In the genomic region with DNA sequence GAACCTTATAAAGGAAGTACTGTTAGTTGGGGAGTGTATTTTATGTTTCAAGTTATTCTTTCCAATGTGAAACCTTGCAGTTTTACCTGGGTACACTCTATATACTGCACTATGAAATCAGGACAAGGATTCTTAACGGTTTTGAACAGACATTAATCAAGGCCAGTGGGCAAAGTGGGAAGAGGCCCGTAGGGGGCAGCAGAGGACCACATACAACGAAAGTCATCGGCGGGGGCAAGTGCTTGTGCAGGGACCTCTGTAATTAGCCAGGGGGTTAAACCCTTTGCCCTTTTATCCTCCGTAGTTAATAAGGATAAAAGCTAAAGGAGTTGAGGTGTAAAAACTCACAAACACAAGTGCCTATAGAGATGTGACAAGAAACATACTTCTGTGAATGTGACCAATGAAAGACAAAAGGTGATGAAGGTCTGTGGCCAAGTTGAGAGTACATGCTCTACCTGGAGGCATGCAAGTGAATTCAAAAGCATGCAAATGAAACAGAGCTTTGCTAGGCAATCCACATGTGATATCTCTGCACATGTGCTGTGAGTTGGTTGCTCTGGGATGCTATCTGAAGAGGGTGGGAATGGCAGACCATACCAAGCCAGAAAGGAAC, we compare ENCODE assay signal across 8 cellular contexts.
DNase-seq lines count a peak whose midpoint lies in the region; ATAC-seq and TF ChIP-seq lines count a peak whose summit lies in the region.

No MANE protein-coding gene starts in this region.

- H3K27ac ChIP-seq in C4-2B: no peak overlapping the region
- H3K27ac ChIP-seq in tibial nerve: no peak overlapping the region

- TF ChIP-seq EP300 in tibial nerve (IDR thresholded peaks at IDR 0.05): no peak

- H3K4me3 Mint-ChIP-seq in neural crest cell: no peak overlapping the region

- ATAC-seq in GM19025 (IDR thresholded peaks at IDR 0.05; ENCODE audit: low read depth, unreplicated experiment) (peak; percentile 72), HG03108 (IDR thresholded peaks at IDR 0.05; ENCODE audit: unreplicated experiment) (peak; percentile 87)

- peaks cover 3% of the 10 kb centered on the region for H3K27me3 Mint-ChIP-seq in neural crest cell (ENCODE audit: low read depth)

- TF ChIP-seq CTCF in C4-2B (conservative IDR thresholded peaks at IDR 0.05) (peak; percentile 93), neural crest cell (conservative IDR thresholded peaks at IDR 0.05) (peak; percentile 93), tibial nerve (IDR thresholded peaks at IDR 0.05) (peak; percentile 38 to 63 (median 49))

- TF ChIP-seq POLR2A in tibial nerve (IDR thresholded peaks at IDR 0.05): no peak

- no peaks in the 10 kb centered on the region for H3K36me3 ChIP-seq in tibial nerve

- no peaks in the 10 kb centered on the region for H3K9me3 Mint-ChIP-seq in neural crest cell

- no peaks in the 10 kb centered on the region for H3K36me3 Mint-ChIP-seq in neural crest cell (ENCODE audit: low read depth)

- no peaks in the 10 kb centered on the region for H3K9me3 ChIP-seq in tibial nerve

- H3K4me1 Mint-ChIP-seq in neural crest cell: no peaks in the 10 kb centered on the region

- H3K27me3 ChIP-seq in tibial nerve: no peaks in the 10 kb centered on the region

- WGBS in tibial nerve, 2 donors: 12 to 18% methylated on average over 6 of the region's 6 CpGs

- H3K4me3 ChIP-seq in tibial nerve: no peak overlapping the region

- DNase-seq in NCI-H774 (lab: John Stamatoyannopoulos, UW) (peak; percentile 30), fibroblast of peridontal ligament (ENCODE audit: extremely low read depth) (peak; percentile 64), neural crest cell (ENCODE audit: low read depth, low spot score) (peak; percentile 77), tibial nerve (ENCODE audit: low spot score in 2 of 2) (peak; percentile 56 to 81)
- peak; percentile 82 for DNase-seq in activated CD8-positive, alpha-beta memory T cell treated with anti-CD3 and anti-CD28 coated beads, Interleukin-2, amount 50 U/mL, for 48 hours

- H3K4me1 ChIP-seq in tibial nerve: peaks cover 0 to 3% (median 0%) of the 10 kb centered on the region in 4 donors

- H3K27ac Mint-ChIP-seq in neural crest cell (ENCODE audit: unreplicated experiment): no peak overlapping the region

Comparison
In these comparisons a context has a peak if more than half of its experiments do, and no peak if none do; other contexts are left out.
1. DNase-seq: peak in every context shown above with its lines; median percentile 82 in activated CD8-positive, alpha-beta memory T cell treated with anti-CD3 and anti-CD28 coated beads, Interleukin-2, amount 50 U/mL, for 48 hours; 77 in neural crest cell; 68 in tibial nerve; 64 in fibroblast of peridontal ligament; 30 in NCI-H774.